In genomic region chr12:33669349-33669748, GRCh38 we compare ENCODE assay signal across 22 cellular contexts.
"Had no signal": no experiment of that assay in that cellular context is flagged by ENCODE, and none has a peak within 500 bp of the region (broad histone marks: within the 10 kb centered on the region; RNA-seq: fewer than 3 reads in every experiment).

No MANE protein-coding gene starts in this region.

- H3K9ac ChIP-seq: KMS-11 had no signal

- H3K4me2 ChIP-seq: KMS-11 had no signal

- H3K36me3 ChIP-seq: SJSA1 had no signal

- ATAC-seq: HepG2 had no signal

- H3K27me3 ChIP-seq: SJSA1 had no signal

- H3K4me1 ChIP-seq: SJSA1 had no signal

- H3K4me3 ChIP-seq: SJSA1, SK-N-MC had no signal

- DNase-seq: IMR-90, Kasumi-1, MM.1S, MV-4-11, NCI-H1048, NCI-H1105, NCI-H1417, NCI-H1436 treated with DMSO at 0.1 percent for 48 hours, NCI-H1694, NCI-H187 treated with DMSO at 0.1 percent for 48 hours, NCI-H2029 treated with DMSO at 0.1 percent for 48 hours, NCI-H2171 treated with DMSO at 0.1 percent for 48 hours, NCI-H69, NCI-H774, Right ventricle myocardium superior, RPMI8226, SIG-M5 had no signal

- H3K27ac ChIP-seq: HL-60, KMS-11, SJSA1, SK-N-MC had no signal

- H3K9me3 ChIP-seq: SJSA1 had no signal
